32 cellular contexts compared by ENCODE assay signal in genomic region chrX:141619336-141619735, GRCh38. TPM values are rescaled to one million over a fixed set of nuclear protein-coding genes. Genes with fewer than 3 reads are reported as not detected.
"Had no signal": no experiment of that assay in that cellular context is flagged by ENCODE, and none has a peak within 500 bp of the region (broad histone marks: within the 10 kb centered on the region; RNA-seq: fewer than 3 reads in every experiment).

No MANE protein-coding gene starts in this region.

- H3K36me3 Mint-ChIP-seq: stimulated activated naive B cell treated with anti-CD40 and anti-IgM and Interleukin-4, amounts not matched to agents 10 μg/mL and 1 μg/mL and 100 μg/mL, for 72 hours had no signal

- DNase-seq: activated CD4-positive, alpha-beta T cell treated with anti-CD3 and anti-CD28 coated beads for 1 hour; activated CD4-positive, alpha-beta T cell treated with anti-CD3 and anti-CD28 coated beads, Interleukin-2, amount 50 U/mL, for 1 hour; activated CD8-positive, alpha-beta T cell treated with anti-CD3 and anti-CD28 coated beads for 36 hours; activated gamma-delta T cell treated with Interleukin-2 at 50 U/mL for 16 hours; activated naive CD4-positive, alpha-beta T cell treated with anti-CD3 and anti-CD28 coated beads, Interleukin-2, amount 50 U/mL, for 16 hours; activated T-cell treated with anti-CD3 and anti-CD28 coated beads, Interleukin-2, amount 50 U/mL, for 4 hours; brain microvascular endothelial cell; cortex of kidney; gastrocnemius medialis; left cardiac atrium; left ventricle myocardium superior; nephron progenitor cell; ovary; retina; sigmoid colon; stimulated activated CD4-positive, alpha-beta T cell treated with anti-CD3 and anti-CD28 coated beads, Interleukin-15, amount 100 ng/mL, for 24 hours; stimulated activated CD4-positive, alpha-beta T cell treated with anti-CD3 and anti-CD28 coated beads, Interleukin-2, amount 100 ng/mL, for 24 hours; stimulated activated naive B cell treated with anti-CD40 and anti-IgM and Interleukin-4, amounts not matched to agents 10 μg/mL and 1 μg/mL and 100 μg/mL, for 72 hours; stomach; T-helper 17 cell; tibial artery; upper lobe of right lung had no signal

- H3K9me3 Mint-ChIP-seq: activated T-cell treated with anti-CD3 and anti-CD28 coated beads, Interleukin-2, amount 50 U/mL, for 4 hours had no signal

- H3K27ac Mint-ChIP-seq: activated CD8-positive, alpha-beta T cell treated with anti-CD3 and anti-CD28 coated beads for 36 hours; activated T-helper 17 cell treated with anti-CD3 and anti-CD28 coated beads, Interleukin-2, amount 50 U/mL, for 72 hours; nephron progenitor cell; progenitor cell of endocrine pancreas; stimulated activated naive B cell treated with anti-CD40 and anti-IgM and Interleukin-4, amounts not matched to agents 10 μg/mL and 1 μg/mL and 100 μg/mL, for 72 hours; T-helper 17 cell; WTC11 had no signal

- ATAC-seq: activated CD8-positive, alpha-beta T cell treated with anti-CD3 and anti-CD28 coated beads for 36 hours; activated T-cell treated with anti-CD3 and anti-CD28 coated beads, Interleukin-2, amount 50 U/mL, for 4 hours; activated T-helper 17 cell treated with anti-CD3 and anti-CD28 coated beads, Interleukin-2, amount 50 U/mL, for 72 hours; gastrocnemius medialis; left cardiac atrium; left ventricle myocardium superior; stimulated activated naive B cell treated with anti-CD40 and anti-IgM and Interleukin-4, amounts not matched to agents 10 μg/mL and 1 μg/mL and 100 μg/mL, for 72 hours; T-helper 17 cell; upper lobe of right lung; WTC11 had no signal

- H3K4me3 Mint-ChIP-seq: activated CD8-positive, alpha-beta T cell treated with anti-CD3 and anti-CD28 coated beads for 36 hours; activated T-cell treated with anti-CD3 and anti-CD28 coated beads, Interleukin-2, amount 50 U/mL, for 4 hours; activated T-helper 17 cell treated with anti-CD3 and anti-CD28 coated beads, Interleukin-2, amount 50 U/mL, for 72 hours; nephron progenitor cell; stimulated activated naive B cell treated with anti-CD40 and anti-IgM and Interleukin-4, amounts not matched to agents 10 μg/mL and 1 μg/mL and 100 μg/mL, for 72 hours; T-helper 17 cell; WTC11 had no signal

- H3K4me1 Mint-ChIP-seq: activated T-helper 17 cell treated with anti-CD3 and anti-CD28 coated beads, Interleukin-2, amount 50 U/mL, for 72 hours; nephron progenitor cell; stimulated activated naive B cell treated with anti-CD40 and anti-IgM and Interleukin-4, amounts not matched to agents 10 μg/mL and 1 μg/mL and 100 μg/mL, for 72 hours; T-helper 17 cell; WTC11 had no signal

- H3K27me3 Mint-ChIP-seq: activated CD8-positive, alpha-beta T cell treated with anti-CD3 and anti-CD28 coated beads for 36 hours; activated T-helper 17 cell treated with anti-CD3 and anti-CD28 coated beads, Interleukin-2, amount 50 U/mL, for 72 hours; progenitor cell of endocrine pancreas; stimulated activated naive B cell treated with anti-CD40 and anti-IgM and Interleukin-4, amounts not matched to agents 10 μg/mL and 1 μg/mL and 100 μg/mL, for 72 hours; T-helper 17 cell had no signal

RNA-seq across cellular contexts. Expression of gene SPANXA2, which starts 29.8 kb away (rescaled TPM):
- total RNA-seq: activated CD8-positive, alpha-beta T cell treated with anti-CD3 and anti-CD28 coated beads for 36 hours; activated T-cell treated with anti-CD3 and anti-CD28 coated beads, Interleukin-2, amount 50 U/mL, for 4 hours; activated T-helper 17 cell treated with anti-CD3 and anti-CD28 coated beads, Interleukin-2, amount 50 U/mL, for 72 hours; cardiac septum; cerebellum; endothelial cell of umbilical vein; gastrocnemius medialis; hepatocyte; left cardiac atrium; left ventricle myocardium superior; lung microvascular endothelial cell; mucosa of gallbladder; ovary; progenitor cell of endocrine pancreas; sigmoid colon; stomach; suprapubic skin; T-helper 17 cell; upper lobe of right lung; WTC11 had no signal

RNA-seq across cellular contexts. Expression of gene SPANXA1, which starts 34.8 kb away (rescaled TPM):
- total RNA-seq: activated CD8-positive, alpha-beta T cell treated with anti-CD3 and anti-CD28 coated beads for 36 hours; activated T-cell treated with anti-CD3 and anti-CD28 coated beads, Interleukin-2, amount 50 U/mL, for 4 hours; activated T-helper 17 cell treated with anti-CD3 and anti-CD28 coated beads, Interleukin-2, amount 50 U/mL, for 72 hours; cardiac septum; cerebellum; endothelial cell of umbilical vein; gastrocnemius medialis; hepatocyte; left cardiac atrium; left ventricle myocardium superior; lung microvascular endothelial cell; mucosa of gallbladder; ovary; progenitor cell of endocrine pancreas; sigmoid colon; stomach; suprapubic skin; T-helper 17 cell; upper lobe of right lung; WTC11 had no signal
